In genomic region chr15:40397688-40398412, GRCh38 we compare ENCODE assay signal across 19 cellular contexts. TPM values are rescaled to one million over a fixed set of nuclear protein-coding genes. Genes with fewer than 3 reads are reported as not detected.
DNase-seq lines count a peak whose midpoint lies in the region; ATAC-seq and TF ChIP-seq lines count a peak whose summit lies in the region.
"Had no signal": no experiment of that assay in that cellular context is flagged by ENCODE, and none has a peak within 500 bp of the region (broad histone marks: within the 10 kb centered on the region; RNA-seq: fewer than 3 reads in every experiment).

No MANE protein-coding gene starts in this region.

- ATAC-seq in IMR-90 (ENCODE audit: low read depth) (no peak), HG03280 (IDR thresholded peaks at IDR 0.05; ENCODE audit: unreplicated experiment) (no peak)
- ATAC-seq: foreskin keratinocyte had no signal

- no peak for TF ChIP-seq CTCF in IMR-90 (conservative IDR thresholded peaks at IDR 0.05; ENCODE audit: low read depth, low read length)

- no peaks in the 10 kb centered on the region for H4K20me1 ChIP-seq in IMR-90 (ENCODE audit: insufficient read depth, low read length)

- H3K9me3 Mint-ChIP-seq in activated CD4-positive, alpha-beta memory T cell treated with anti-CD3 and anti-CD28 coated beads, Interleukin-2, amount 10 ng/mL, durations not matched to agents 7 days and 5 days, result no peaks in the 10 kb centered on the region
- H3K9me3 Mint-ChIP-seq in activated CD4-positive, alpha-beta memory T cell treated with anti-CD3 and anti-CD28 coated beads for 36 hours, result no peaks in the 10 kb centered on the region
- no peaks in the 10 kb centered on the region for H3K9me3 Mint-ChIP-seq in activated naive CD8-positive, alpha-beta T cell treated with anti-CD3 and anti-CD28 coated beads for 36 hours
- H3K9me3 Mint-ChIP-seq: activated T-cell treated with anti-CD3 and anti-CD28 coated beads, Interleukin-2, amount 50 U/mL, for 4 hours; type B pancreatic cell had no signal

- POLR2A ChIA-PET in activated CD4-positive, alpha-beta memory T cell treated with anti-CD3 and anti-CD28 coated beads, Interleukin-2, amount 10 ng/mL, durations not matched to agents 7 days and 5 days (lab: Charles Lee), result interaction anchor here (0.9 to 4.2 kb wide), 8 partner anchors 8 to 90 kb away, joined by 3 to 41 read pairs (median 6); partner anchors contain the start of genes IVD, KNSTRN and PLCB2
- POLR2A ChIA-PET in activated CD4-positive, alpha-beta memory T cell treated with anti-CD3 and anti-CD28 coated beads for 36 hours (lab: Charles Lee), result interaction anchor here (0.8 to 1.2 kb wide), 3 partner anchors 11 to 15 kb away, joined by 3 to 4 read pairs (median 3); partner anchors contain the start of gene KNSTRN
- POLR2A ChIA-PET in IMR-90 (lab: Charles Lee; ENCODE audit: unreplicated experiment), result no interaction called here

- peaks cover 21% of the 10 kb centered on the region for H3K36me3 Mint-ChIP-seq in activated CD4-positive, alpha-beta memory T cell treated with anti-CD3 and anti-CD28 coated beads, Interleukin-2, amount 10 ng/mL, durations not matched to agents 7 days and 5 days (ENCODE audit: low read depth)
- peaks cover 13% of the 10 kb centered on the region for H3K36me3 Mint-ChIP-seq in activated CD4-positive, alpha-beta memory T cell treated with anti-CD3 and anti-CD28 coated beads for 36 hours
- peaks cover 12% of the 10 kb centered on the region for H3K36me3 Mint-ChIP-seq in activated naive CD8-positive, alpha-beta T cell treated with anti-CD3 and anti-CD28 coated beads for 36 hours

- DNase-seq in activated CD4-positive, alpha-beta memory T cell treated with anti-CD3 and anti-CD28 coated beads, Interleukin-2, amount 10 ng/mL, durations not matched to agents 7 days and 5 days, result no peak
- DNase-seq in activated CD4-positive, alpha-beta memory T cell treated with anti-CD3 and anti-CD28 coated beads for 36 hours, result no peak
- DNase-seq in IMR-90 (no peak), D341Med (ENCODE audit: low spot score) (no peak)
- no peak for DNase-seq in activated naive CD8-positive, alpha-beta T cell treated with anti-CD3 and anti-CD28 coated beads for 36 hours
- DNase-seq in effector CD8-positive, alpha-beta T cell (lab: John Stamatoyannopoulos, UW), result no peak
- DNase-seq: activated T-cell treated with anti-CD3 and anti-CD28 coated beads, Interleukin-2, amount 50 U/mL, for 4 hours; foreskin keratinocyte; NCI-H1048; stimulated activated CD4-positive, alpha-beta T cell treated with anti-CD3 and anti-CD28 coated beads, Interleukin-2, amount 100 ng/mL, for 24 hours had no signal

- peak overlapping the region; percentile 32 for H3K27ac Mint-ChIP-seq in activated CD4-positive, alpha-beta memory T cell treated with anti-CD3 and anti-CD28 coated beads, Interleukin-2, amount 10 ng/mL, durations not matched to agents 7 days and 5 days
- H3K27ac Mint-ChIP-seq in activated CD4-positive, alpha-beta memory T cell treated with anti-CD3 and anti-CD28 coated beads for 36 hours, result no peak overlapping the region
- peak overlapping the region; percentile 70 for H3K27ac Mint-ChIP-seq in activated naive CD8-positive, alpha-beta T cell treated with anti-CD3 and anti-CD28 coated beads for 36 hours
- H3K27ac Mint-ChIP-seq: type B pancreatic cell had no signal

- H2BK120ac ChIP-seq in IMR-90 (ENCODE audit: low read depth, low read length), result no peak overlapping the region

- intact Hi-C loops in activated CD4-positive, alpha-beta memory T cell treated with anti-CD3 and anti-CD28 coated beads for 36 hours (cut with micrococcal nuclease), result loop anchor here (1.0 to 2.0 kb wide), 2 partner anchors 15 to 30 kb away; partner anchors contain the start of gene KNSTRN
- intact Hi-C loops in IMR-90 (cut with micrococcal nuclease), result no loop called here

- H2BK20ac ChIP-seq in IMR-90 (ENCODE audit: low read depth, low read length), result no peak overlapping the region

- no peaks in the 10 kb centered on the region for H3K9me1 ChIP-seq in IMR-90 (ENCODE audit: insufficient read depth, low read length)

- H3K36me3 ChIP-seq in IMR-90 (ENCODE audit: control insufficient read depth, insufficient read depth, low read length), result peaks cover 5% of the 10 kb centered on the region
- H3K36me3 ChIP-seq in skeletal muscle tissue (ENCODE audit: control insufficient read depth in 3 of 3, insufficient read depth in 3 of 3, low read length in 3 of 3), result peaks cover 4 to 13% (median 7%) of the 10 kb centered on the region in 3 donors

- no peaks in the 10 kb centered on the region for H3K27me3 ChIP-seq in IMR-90 (ENCODE audit: control insufficient read depth, insufficient read depth, low read length)
- no peaks in the 10 kb centered on the region for H3K27me3 ChIP-seq in skeletal muscle tissue (ENCODE audit: control insufficient read depth in 3 of 3, insufficient read depth in 3 of 3, low read length in 3 of 3)
- H3K27me3 ChIP-seq: foreskin keratinocyte, right atrium auricular region had no signal

- no peaks in the 10 kb centered on the region for H3K9me3 ChIP-seq in IMR-90 (ENCODE audit: control insufficient read depth, insufficient read depth, low read length)
- H3K9me3 ChIP-seq in skeletal muscle tissue (ENCODE audit: control insufficient read depth in 3 of 3, low read length in 3 of 3), result no peaks in the 10 kb centered on the region
- H3K9me3 ChIP-seq: right atrium auricular region had no signal

- H3K4me1 Mint-ChIP-seq in activated CD4-positive, alpha-beta memory T cell treated with anti-CD3 and anti-CD28 coated beads, Interleukin-2, amount 10 ng/mL, durations not matched to agents 7 days and 5 days, result peaks cover 31% of the 10 kb centered on the region
- peaks cover 22% of the 10 kb centered on the region for H3K4me1 Mint-ChIP-seq in activated CD4-positive, alpha-beta memory T cell treated with anti-CD3 and anti-CD28 coated beads for 36 hours (ENCODE audit: low read depth)
- peaks cover 18% of the 10 kb centered on the region for H3K4me1 Mint-ChIP-seq in activated naive CD8-positive, alpha-beta T cell treated with anti-CD3 and anti-CD28 coated beads for 36 hours

- H4K91ac ChIP-seq in IMR-90 (ENCODE audit: insufficient read depth, low read depth, low read length), result no peak overlapping the region

- 93% methylated on average over 3 of the region's 8 CpGs; no CpG with 5 or more reads in 1 of the 2 experiments for WGBS in IMR-90 (ENCODE audit: extremely low coverage in 2 of 2, insufficient read length in 1 of 2), 2 experiments

- no peaks in the 10 kb centered on the region for H3K27me3 Mint-ChIP-seq in activated CD4-positive, alpha-beta memory T cell treated with anti-CD3 and anti-CD28 coated beads, Interleukin-2, amount 10 ng/mL, durations not matched to agents 7 days and 5 days
- no peaks in the 10 kb centered on the region for H3K27me3 Mint-ChIP-seq in activated CD4-positive, alpha-beta memory T cell treated with anti-CD3 and anti-CD28 coated beads for 36 hours
- H3K27me3 Mint-ChIP-seq in activated naive CD8-positive, alpha-beta T cell treated with anti-CD3 and anti-CD28 coated beads for 36 hours, result no peaks in the 10 kb centered on the region
- H3K27me3 Mint-ChIP-seq: type B pancreatic cell had no signal

- CTCF ChIA-PET in activated CD4-positive, alpha-beta memory T cell treated with anti-CD3 and anti-CD28 coated beads, Interleukin-2, amount 10 ng/mL, durations not matched to agents 7 days and 5 days (lab: Charles Lee), result interaction anchor here (0.7 to 2.0 kb wide), 9 partner anchors 8 to 180 kb away, joined by 3 to 11 read pairs (median 4); partner anchors contain the start of genes IVD and KNSTRN
- CTCF ChIA-PET in activated CD4-positive, alpha-beta memory T cell treated with anti-CD3 and anti-CD28 coated beads for 36 hours (lab: Charles Lee), result interaction anchor here (1.0 to 2.6 kb wide), 9 partner anchors 8 to 119 kb away, joined by 3 to 8 read pairs (median 4); no protein-coding TSS in a partner anchor
- CTCF ChIA-PET in IMR-90 (lab: Yijun Ruan, JAX), result no interaction called here

- H2AK5ac ChIP-seq in IMR-90 (ENCODE audit: low read depth, low read length), result no peak overlapping the region

- in situ Hi-C loops in IMR-90 (cut with MboI; ENCODE audit: low sequenced_read_pairs), result no loop called here

- no peak overlapping the region for H3K4ac ChIP-seq in IMR-90 (ENCODE audit: low read depth, low read length)

- no peak for TF ChIP-seq RAD21 in IMR-90 (IDR thresholded peaks at IDR 0.05; ENCODE audit: low read length)

- no peak overlapping the region for H4K5ac ChIP-seq in IMR-90 (ENCODE audit: low read depth, low read length)

- H3K27ac ChIP-seq in IMR-90 (ENCODE audit: insufficient read depth, low read length) (no peak overlapping the region), skeletal muscle tissue (ENCODE audit: low read depth, low read length) (peak overlapping the region; percentile 16)
- H3K27ac ChIP-seq: foreskin keratinocyte, right atrium auricular region had no signal

- no peak overlapping the region for H4K8ac ChIP-seq in IMR-90 (ENCODE audit: low read depth in 2 of 2, low read length in 2 of 2)

- no peak overlapping the region for H3K4me3 Mint-ChIP-seq in activated CD4-positive, alpha-beta memory T cell treated with anti-CD3 and anti-CD28 coated beads, Interleukin-2, amount 10 ng/mL, durations not matched to agents 7 days and 5 days
- H3K4me3 Mint-ChIP-seq in activated CD4-positive, alpha-beta memory T cell treated with anti-CD3 and anti-CD28 coated beads for 36 hours, result no peak overlapping the region
- peak overlapping the region; percentile 60 for H3K4me3 Mint-ChIP-seq in activated naive CD8-positive, alpha-beta T cell treated with anti-CD3 and anti-CD28 coated beads for 36 hours
- H3K4me3 Mint-ChIP-seq: type B pancreatic cell had no signal

- no peak overlapping the region for H2BK5ac ChIP-seq in IMR-90 (ENCODE audit: low read depth, low read length, poor library complexity, severe bottlenecking)

- dilution Hi-C loops in IMR-90 (cut with HindIII; ENCODE audit: low sequenced_read_pairs, unreplicated experiment), result no loop called here

- no peak overlapping the region for H3K9ac ChIP-seq in IMR-90 (ENCODE audit: low read depth, low read length)
- no peak overlapping the region for H3K9ac ChIP-seq in skeletal muscle tissue (ENCODE audit: low read depth in 1 of 3, low read length in 3 of 3)

- H3K4me3 ChIP-seq in IMR-90 (ENCODE audit: insufficient read depth, low read depth, low read length) (no peak overlapping the region), skeletal muscle tissue (ENCODE audit: low read length in 3 of 3) (no peak overlapping the region)
- H3K4me3 ChIP-seq: right atrium auricular region had no signal

- H3K4me1 ChIP-seq in IMR-90 (ENCODE audit: control insufficient read depth, insufficient read depth, low read length) (no peaks in the 10 kb centered on the region), skeletal muscle tissue (ENCODE audit: control insufficient read depth in 3 of 3, insufficient read depth in 3 of 3, low read length in 3 of 3) (peaks cover 0 to 10% (median 0%) of the 10 kb centered on the region in 3 donors)
- H3K4me1 ChIP-seq: foreskin keratinocyte, right atrium auricular region had no signal

- H3K14ac ChIP-seq in IMR-90 (replicated peaks; ENCODE audit: low read depth, low read length), result no peak overlapping the region

- no peak overlapping the region for H2AFZ ChIP-seq in IMR-90 (replicated peaks; ENCODE audit: low read length, poor library complexity)

- H2AK9ac ChIP-seq in IMR-90 (replicated peaks; ENCODE audit: low read depth, low read length, poor library complexity), result no peak overlapping the region

- H2BK15ac ChIP-seq in IMR-90 (ENCODE audit: low read depth, low read length), result no peak overlapping the region

- no TSS peak for BruUV-seq in IMR-90 (replicated peaks; lab: Mats Ljungman, UMichigan)

- H3K56ac ChIP-seq in IMR-90 (ENCODE audit: extremely low read depth, insufficient read depth, low read length), result no peak overlapping the region

- TF ChIP-seq POLR2A in IMR-90 (IDR thresholded peaks at IDR 0.05; ENCODE audit: low read depth, low read length), result no peak

- H3K4me2 ChIP-seq in IMR-90 (ENCODE audit: low read depth, low read length), result no peak overlapping the region

- H3K18ac ChIP-seq in IMR-90 (ENCODE audit: low read depth, low read length), result no peak overlapping the region

- no peak overlapping the region for H3K23ac ChIP-seq in IMR-90 (ENCODE audit: low read depth, low read length)

- no peaks in the 10 kb centered on the region for H3K79me1 ChIP-seq in IMR-90 (ENCODE audit: low read depth in 1 of 2, low read length in 2 of 2)

RNA-seq across cellular contexts. Expression of gene IVD, which starts 7.7 kb away (rescaled TPM):
- 10 to 100 TPM; 38.1 to 38.4 TPM for total RNA-seq in activated CD4-positive, alpha-beta memory T cell treated with anti-CD3 and anti-CD28 coated beads, Interleukin-2, amount 10 ng/mL, durations not matched to agents 7 days and 5 days
- total RNA-seq in activated CD4-positive, alpha-beta memory T cell treated with anti-CD3 and anti-CD28 coated beads for 36 hours, result 10 to 100 TPM; 37.3 to 38.7 TPM
- total RNA-seq in IMR-90 (2012; rRNA removed) (27.5 and 31.7 TPM in 2 replicates), skeletal muscle tissue (33.4 TPM)
- 38.3 and 41.1 TPM in 2 replicates for polyA plus RNA-seq in IMR-90 (2012; rRNA removed)
- polyA plus RNA-seq in IMR-90 (2012; cell fraction: cytosol; rRNA removed), result 29.2 and 45.5 TPM in 2 replicates
- polyA plus RNA-seq in IMR-90 (2012; cell fraction: nucleus; rRNA removed; ENCODE audit: low replicate concordance), result 59.4 and 93.2 TPM in 2 replicates
- 10 to 100 TPM; 64.9 to 68.6 TPM for total RNA-seq in activated naive CD8-positive, alpha-beta T cell treated with anti-CD3 and anti-CD28 coated beads for 36 hours

RNA-seq across cellular contexts. Expression of gene KNSTRN, which starts 15.3 kb away (rescaled TPM):
- total RNA-seq in activated CD4-positive, alpha-beta memory T cell treated with anti-CD3 and anti-CD28 coated beads, Interleukin-2, amount 10 ng/mL, durations not matched to agents 7 days and 5 days, result 10 to 100 TPM; 54.2 to 54.3 TPM
- total RNA-seq in activated CD4-positive, alpha-beta memory T cell treated with anti-CD3 and anti-CD28 coated beads for 36 hours, result 10 to 100 TPM; 59.8 to 61.5 TPM
- 73.5 and 73.6 TPM in 2 replicates for total RNA-seq in IMR-90 (2012; rRNA removed)
- polyA plus RNA-seq in IMR-90 (2012; rRNA removed), result 31.2 and 33.1 TPM in 2 replicates
- polyA plus RNA-seq in IMR-90 (2012; cell fraction: cytosol; rRNA removed), result 8.8 and 11.8 TPM in 2 replicates
- polyA plus RNA-seq in IMR-90 (2012; cell fraction: nucleus; rRNA removed; ENCODE audit: low replicate concordance), result 4.1 and 22.6 TPM in 2 replicates
- total RNA-seq in activated naive CD8-positive, alpha-beta T cell treated with anti-CD3 and anti-CD28 coated beads for 36 hours, result 10 to 100 TPM; 54.3 to 56.3 TPM
- 15.7 TPM for total RNA-seq in skeletal muscle tissue

RNA-seq across cellular contexts. Expression of gene DISP2, which starts 39.8 kb away (rescaled TPM):
- under 1 TPM; 0.03 to 0.18 TPM for total RNA-seq in activated CD4-positive, alpha-beta memory T cell treated with anti-CD3 and anti-CD28 coated beads, Interleukin-2, amount 10 ng/mL, durations not matched to agents 7 days and 5 days
- total RNA-seq in activated CD4-positive, alpha-beta memory T cell treated with anti-CD3 and anti-CD28 coated beads for 36 hours, result under 1 TPM; 0.02 to 0.05 TPM
- total RNA-seq in IMR-90 (2012; rRNA removed) (under 0.01 and 0.36 TPM in 2 replicates), skeletal muscle tissue (under 0.01 TPM)
- 0.34 and 0.42 TPM in 2 replicates for polyA plus RNA-seq in IMR-90 (2012; rRNA removed)
- 0.22 and 0.55 TPM in 2 replicates for polyA plus RNA-seq in IMR-90 (2012; cell fraction: cytosol; rRNA removed)
- polyA plus RNA-seq in IMR-90 (2012; cell fraction: nucleus; rRNA removed; ENCODE audit: low replicate concordance), result 0.41 and 0.76 TPM in 2 replicates
- under 1 TPM; 0.08 to 0.14 TPM for total RNA-seq in activated naive CD8-positive, alpha-beta T cell treated with anti-CD3 and anti-CD28 coated beads for 36 hours

RNA-seq across cellular contexts. Expression of gene BAHD1, which starts 42.9 kb away (rescaled TPM):
- 10 to 100 TPM; 26.0 to 27.0 TPM for total RNA-seq in activated CD4-positive, alpha-beta memory T cell treated with anti-CD3 and anti-CD28 coated beads, Interleukin-2, amount 10 ng/mL, durations not matched to agents 7 days and 5 days
- 10 to 100 TPM; 18.8 to 19.5 TPM for total RNA-seq in activated CD4-positive, alpha-beta memory T cell treated with anti-CD3 and anti-CD28 coated beads for 36 hours
- total RNA-seq in IMR-90 (2012; rRNA removed) (3.0 and 3.6 TPM in 2 replicates), skeletal muscle tissue (9.4 TPM)
- 8.1 and 8.7 TPM in 2 replicates for polyA plus RNA-seq in IMR-90 (2012; rRNA removed)
- 6.7 and 8.5 TPM in 2 replicates for polyA plus RNA-seq in IMR-90 (2012; cell fraction: cytosol; rRNA removed)
- polyA plus RNA-seq in IMR-90 (2012; cell fraction: nucleus; rRNA removed; ENCODE audit: low replicate concordance), result 16.1 and 18.7 TPM in 2 replicates
- total RNA-seq in activated naive CD8-positive, alpha-beta T cell treated with anti-CD3 and anti-CD28 coated beads for 36 hours, result 10 to 100 TPM; 18.0 to 18.7 TPM

RNA-seq across cellular contexts. Expression of gene PHGR1, which starts 47.0 kb away (rescaled TPM):
- total RNA-seq in activated CD4-positive, alpha-beta memory T cell treated with anti-CD3 and anti-CD28 coated beads, Interleukin-2, amount 10 ng/mL, durations not matched to agents 7 days and 5 days, result not detected
- not detected for total RNA-seq in activated CD4-positive, alpha-beta memory T cell treated with anti-CD3 and anti-CD28 coated beads for 36 hours
- total RNA-seq in IMR-90 (2012; rRNA removed) (not detected in 2 replicates), skeletal muscle tissue (not detected)
- polyA plus RNA-seq in IMR-90 (2012; rRNA removed), result not detected in 2 replicates
- polyA plus RNA-seq in IMR-90 (2012; cell fraction: cytosol; rRNA removed), result not detected in 2 replicates
- not detected in 2 replicates for polyA plus RNA-seq in IMR-90 (2012; cell fraction: nucleus; rRNA removed; ENCODE audit: low replicate concordance)
- not detected for total RNA-seq in activated naive CD8-positive, alpha-beta T cell treated with anti-CD3 and anti-CD28 coated beads for 36 hours
- total RNA-seq: aorta, endothelial cell of umbilical vein, foreskin keratinocyte, lung microvascular endothelial cell, right atrium auricular region, RPMI7951 had no signal
- polyA plus RNA-seq: endothelial cell of umbilical vein, foreskin keratinocyte, neural cell had no signal
